ENCODE assay signal across 1 cellular context in the genomic region with DNA sequence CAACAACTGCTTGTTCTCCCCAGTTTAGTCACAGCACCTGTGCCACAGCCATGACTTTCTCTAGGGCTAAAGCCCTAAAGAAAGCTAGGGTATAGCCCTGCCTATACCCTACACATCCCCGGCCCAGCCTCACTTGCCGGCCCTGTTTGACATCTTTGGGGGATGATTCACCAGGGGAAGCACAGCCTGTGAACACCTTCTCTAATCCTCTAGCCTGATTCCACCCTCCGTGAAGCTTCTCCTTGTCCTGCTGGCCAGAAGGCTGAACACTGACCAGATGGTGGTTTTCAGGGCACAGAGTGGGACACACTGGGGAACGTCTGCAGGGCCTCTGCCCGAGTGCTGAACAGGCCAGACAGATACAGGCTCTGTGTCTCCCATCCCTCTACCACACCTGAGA.
TF ChIP-seq lines count a peak whose summit lies in the region.

No MANE protein-coding gene starts in this region.

TF ChIP-seq in H1, 55 proteins besides CTCF, POLR2A, EP300 and RAD21:
- TF ChIP-seq JUN (IDR thresholded peaks at IDR 0.05; ENCODE audit: low read depth, low read length) (no peak), MAFK (IDR thresholded peaks at IDR 0.05; ENCODE audit: low read depth, low read length) (no peak), SIX5 (IDR thresholded peaks at IDR 0.05; ENCODE audit: low read depth, low read length) (no peak), BCL11A (IDR thresholded peaks at IDR 0.05; ENCODE audit: low read depth in 2 of 2, low read length in 2 of 2) (no peak), GTF2F1 (IDR thresholded peaks at IDR 0.05; ENCODE audit: borderline replicate concordance, low read depth, low read length) (no peak), GABPA (IDR thresholded peaks at IDR 0.05; ENCODE audit: borderline replicate concordance, insufficient read depth, low read length) (no peak), CREB1 (IDR thresholded peaks at IDR 0.05) (no peak), EGR1 (IDR thresholded peaks at IDR 0.05; ENCODE audit: borderline replicate concordance, low read depth, low read length) (no peak)
